In genomic region chr12:26744697-26745440, GRCh38 we compare ENCODE assay signal across 1 cellular context.
TF ChIP-seq lines count a peak whose summit lies in the region.

No MANE protein-coding gene starts in this region.

TF ChIP-seq in HepG2, 621 proteins besides CTCF, POLR2A, EP300 and RAD21 (continued from another document and continues in another):
- TF ChIP-seq ZBTB39 (CRISPR knock-in tag; IDR thresholded peaks at IDR 0.05), result 0 out of 2 replicates have a peak, but pooled peaks have one; percentile 50
- TF ChIP-seq FOXP1 (IDR thresholded peaks at IDR 0.05), result peak; percentile 45; the same call in 1 of the 2 replicates
- TF ChIP-seq FOXP1 (CRISPR knock-in tag; IDR thresholded peaks at IDR 0.05), result peak; percentile 94
- TF ChIP-seq SP2 (CRISPR knock-in tag; IDR thresholded peaks at IDR 0.05), result no peak
- TF ChIP-seq GABPB1 (CRISPR knock-in tag; IDR thresholded peaks at IDR 0.05), result peak; percentile 40; the same call in 1 of the 2 replicates
- TF ChIP-seq, protein P1, sequence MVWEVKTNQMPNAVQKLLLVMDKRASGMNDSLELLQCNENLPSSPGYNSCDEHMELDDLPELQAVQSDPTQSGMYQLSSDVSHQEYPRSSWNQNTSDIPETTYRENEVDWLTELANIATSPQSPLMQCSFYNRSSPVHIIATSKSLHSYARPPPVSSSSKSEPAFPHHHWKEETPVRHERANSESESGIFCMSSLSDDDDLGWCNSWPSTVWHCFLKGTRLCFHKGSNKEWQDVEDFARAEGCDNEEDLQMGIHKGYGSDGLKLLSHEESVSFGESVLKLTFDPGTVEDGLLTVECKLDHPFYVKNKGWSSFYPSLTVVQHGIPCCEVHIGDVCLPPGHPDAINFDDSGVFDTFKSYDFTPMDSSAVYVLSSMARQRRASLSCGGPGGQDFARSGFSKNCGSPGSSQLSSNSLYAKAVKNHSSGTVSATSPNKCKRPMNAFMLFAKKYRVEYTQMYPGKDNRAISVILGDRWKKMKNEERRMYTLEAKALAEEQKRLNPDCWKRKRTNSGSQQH (CRISPR knock-in tag; IDR thresholded peaks at IDR 0.05; ENCODE audit: low read depth), result 0 out of 2 replicates have a peak, but pooled peaks have one; percentile 52
- TF ChIP-seq NFE2L1 (CRISPR knock-in tag; IDR thresholded peaks at IDR 0.05; ENCODE audit: borderline replicate concordance), result no peak
- peak; percentile 87 for TF ChIP-seq ARNTL (CRISPR knock-in tag; IDR thresholded peaks at IDR 0.05)
- TF ChIP-seq, protein P2, sequence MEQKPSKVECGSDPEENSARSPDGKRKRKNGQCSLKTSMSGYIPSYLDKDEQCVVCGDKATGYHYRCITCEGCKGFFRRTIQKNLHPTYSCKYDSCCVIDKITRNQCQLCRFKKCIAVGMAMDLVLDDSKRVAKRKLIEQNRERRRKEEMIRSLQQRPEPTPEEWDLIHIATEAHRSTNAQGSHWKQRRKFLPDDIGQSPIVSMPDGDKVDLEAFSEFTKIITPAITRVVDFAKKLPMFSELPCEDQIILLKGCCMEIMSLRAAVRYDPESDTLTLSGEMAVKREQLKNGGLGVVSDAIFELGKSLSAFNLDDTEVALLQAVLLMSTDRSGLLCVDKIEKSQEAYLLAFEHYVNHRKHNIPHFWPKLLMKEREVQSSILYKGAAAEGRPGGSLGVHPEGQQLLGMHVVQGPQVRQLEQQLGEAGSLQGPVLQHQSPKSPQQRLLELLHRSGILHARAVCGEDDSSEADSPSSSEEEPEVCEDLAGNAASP (CRISPR knock-in tag; IDR thresholded peaks at IDR 0.05; ENCODE audit: borderline replicate concordance), result peak; percentile 88; the same call in 1 of the 2 replicates
- TF ChIP-seq STAG1 (CRISPR knock-in tag; IDR thresholded peaks at IDR 0.05), result peak; percentile 33; the same call in 1 of the 2 replicates
- TF ChIP-seq ZNF343 (CRISPR knock-in tag; IDR thresholded peaks at IDR 0.05), result 0 out of 2 replicates have a peak, but pooled peaks have one; percentile 32
- TF ChIP-seq, protein P3, sequence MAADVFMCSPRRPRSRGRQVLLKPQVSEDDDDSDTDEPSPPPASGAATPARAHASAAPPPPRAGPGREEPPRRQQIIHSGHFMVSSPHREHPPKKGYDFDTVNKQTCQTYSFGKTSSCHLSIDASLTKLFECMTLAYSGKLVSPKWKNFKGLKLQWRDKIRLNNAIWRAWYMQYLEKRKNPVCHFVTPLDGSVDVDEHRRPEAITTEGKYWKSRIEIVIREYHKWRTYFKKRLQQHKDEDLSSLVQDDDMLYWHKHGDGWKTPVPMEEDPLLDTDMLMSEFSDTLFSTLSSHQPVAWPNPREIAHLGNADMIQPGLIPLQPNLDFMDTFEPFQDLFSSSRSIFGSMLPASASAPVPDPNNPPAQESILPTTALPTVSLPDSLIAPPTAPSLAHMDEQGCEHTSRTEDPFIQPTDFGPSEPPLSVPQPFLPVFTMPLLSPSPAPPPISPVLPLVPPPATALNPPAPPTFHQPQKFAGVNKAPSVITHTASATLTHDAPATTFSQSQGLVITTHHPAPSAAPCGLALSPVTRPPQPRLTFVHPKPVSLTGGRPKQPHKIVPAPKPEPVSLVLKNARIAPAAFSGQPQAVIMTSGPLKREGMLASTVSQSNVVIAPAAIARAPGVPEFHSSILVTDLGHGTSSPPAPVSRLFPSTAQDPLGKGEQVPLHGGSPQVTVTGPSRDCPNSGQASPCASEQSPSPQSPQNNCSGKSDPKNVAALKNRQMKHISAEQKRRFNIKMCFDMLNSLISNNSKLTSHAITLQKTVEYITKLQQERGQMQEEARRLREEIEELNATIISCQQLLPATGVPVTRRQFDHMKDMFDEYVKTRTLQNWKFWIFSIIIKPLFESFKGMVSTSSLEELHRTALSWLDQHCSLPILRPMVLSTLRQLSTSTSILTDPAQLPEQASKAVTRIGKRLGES (CRISPR knock-in tag; IDR thresholded peaks at IDR 0.05; ENCODE audit: borderline replicate concordance), result no peak
- no peak for TF ChIP-seq HOXA9 (CRISPR knock-in tag; IDR thresholded peaks at IDR 0.05; ENCODE audit: borderline replicate concordance)
- TF ChIP-seq ATF1 (CRISPR knock-in tag; IDR thresholded peaks at IDR 0.05), result peak; percentile 77
- 0 out of 2 replicates have a peak, but pooled peaks have one; percentile 40 for TF ChIP-seq ZNF691 (CRISPR knock-in tag; IDR thresholded peaks at IDR 0.05; ENCODE audit: borderline replicate concordance, low read depth)
- TF ChIP-seq, protein P4, sequence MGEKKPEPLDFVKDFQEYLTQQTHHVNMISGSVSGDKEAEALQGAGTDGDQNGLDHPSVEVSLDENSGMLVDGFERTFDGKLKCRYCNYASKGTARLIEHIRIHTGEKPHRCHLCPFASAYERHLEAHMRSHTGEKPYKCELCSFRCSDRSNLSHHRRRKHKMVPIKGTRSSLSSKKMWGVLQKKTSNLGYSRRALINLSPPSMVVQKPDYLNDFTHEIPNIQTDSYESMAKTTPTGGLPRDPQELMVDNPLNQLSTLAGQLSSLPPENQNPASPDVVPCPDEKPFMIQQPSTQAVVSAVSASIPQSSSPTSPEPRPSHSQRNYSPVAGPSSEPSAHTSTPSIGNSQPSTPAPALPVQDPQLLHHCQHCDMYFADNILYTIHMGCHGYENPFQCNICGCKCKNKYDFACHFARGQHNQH (CRISPR knock-in tag; IDR thresholded peaks at IDR 0.05), result peak; percentile 89
- no peak for TF ChIP-seq PHF8 (CRISPR knock-in tag; IDR thresholded peaks at IDR 0.05)
- peak; percentile 98 for TF ChIP-seq SALL1 (CRISPR knock-in tag; IDR thresholded peaks at IDR 0.05)
- TF ChIP-seq XBP1 (CRISPR knock-in tag; IDR thresholded peaks at IDR 0.05), result no peak
- TF ChIP-seq ZNF317 (CRISPR knock-in tag; IDR thresholded peaks at IDR 0.05), result peak; percentile 94
- peak; percentile 89 for TF ChIP-seq ZGPAT (CRISPR knock-in tag; IDR thresholded peaks at IDR 0.05)
- TF ChIP-seq SMC3 (IDR thresholded peaks at IDR 0.05; ENCODE audit: low read length), result no peak
- no peak for TF ChIP-seq PAWR (CRISPR knock-in tag; IDR thresholded peaks at IDR 0.05; ENCODE audit: borderline replicate concordance)
- peak; percentile 72; the same call in 1 of the 2 replicates for TF ChIP-seq ZNF232 (CRISPR knock-in tag; IDR thresholded peaks at IDR 0.05; ENCODE audit: borderline replicate concordance)
- TF ChIP-seq TCF7 (IDR thresholded peaks at IDR 0.05; ENCODE audit: low read depth), result peak; percentile 99
- TF ChIP-seq AFF4 (CRISPR knock-in tag; IDR thresholded peaks at IDR 0.05), result peak; percentile 88; the same call in 1 of the 2 replicates
- TF ChIP-seq ZNF598 (CRISPR knock-in tag; IDR thresholded peaks at IDR 0.05; ENCODE audit: borderline replicate concordance), result no peak
- no peak; the same call in 1 of the 2 replicates for TF ChIP-seq ZNF816 (CRISPR knock-in tag; IDR thresholded peaks at IDR 0.05; ENCODE audit: borderline replicate concordance)
- TF ChIP-seq MED8 (CRISPR knock-in tag; IDR thresholded peaks at IDR 0.05; ENCODE audit: insufficient replicate concordance), result peak; percentile 97
- TF ChIP-seq, protein P5, sequence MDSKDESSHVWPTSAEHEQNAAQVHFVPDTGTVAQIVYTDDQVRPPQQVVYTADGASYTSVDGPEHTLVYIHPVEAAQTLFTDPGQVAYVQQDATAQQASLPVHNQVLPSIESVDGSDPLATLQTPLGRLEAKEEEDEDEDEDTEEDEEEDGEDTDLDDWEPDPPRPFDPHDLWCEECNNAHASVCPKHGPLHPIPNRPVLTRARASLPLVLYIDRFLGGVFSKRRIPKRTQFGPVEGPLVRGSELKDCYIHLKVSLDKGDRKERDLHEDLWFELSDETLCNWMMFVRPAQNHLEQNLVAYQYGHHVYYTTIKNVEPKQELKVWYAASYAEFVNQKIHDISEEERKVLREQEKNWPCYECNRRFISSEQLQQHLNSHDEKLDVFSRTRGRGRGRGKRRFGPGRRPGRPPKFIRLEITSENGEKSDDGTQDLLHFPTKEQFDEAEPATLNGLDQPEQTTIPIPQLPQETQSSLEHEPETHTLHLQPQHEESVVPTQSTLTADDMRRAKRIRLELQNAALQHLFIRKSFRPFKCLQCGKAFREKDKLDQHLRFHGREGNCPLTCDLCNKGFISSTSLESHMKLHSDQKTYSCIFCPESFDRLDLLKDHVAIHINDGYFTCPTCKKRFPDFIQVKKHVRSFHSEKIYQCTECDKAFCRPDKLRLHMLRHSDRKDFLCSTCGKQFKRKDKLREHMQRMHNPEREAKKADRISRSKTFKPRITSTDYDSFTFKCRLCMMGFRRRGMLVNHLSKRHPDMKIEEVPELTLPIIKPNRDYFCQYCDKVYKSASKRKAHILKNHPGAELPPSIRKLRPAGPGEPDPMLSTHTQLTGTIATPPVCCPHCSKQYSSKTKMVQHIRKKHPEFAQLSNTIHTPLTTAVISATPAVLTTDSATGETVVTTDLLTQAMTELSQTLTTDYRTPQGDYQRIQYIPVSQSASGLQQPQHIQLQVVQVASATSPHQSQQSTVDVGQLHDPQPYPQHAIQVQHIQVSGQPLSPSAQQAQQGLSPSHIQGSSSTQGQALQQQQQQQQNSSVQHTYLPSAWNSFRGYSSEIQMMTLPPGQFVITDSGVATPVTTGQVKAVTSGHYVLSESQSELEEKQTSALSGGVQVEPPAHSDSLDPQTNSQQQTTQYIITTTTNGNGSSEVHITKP (CRISPR knock-in tag; IDR thresholded peaks at IDR 0.05; ENCODE audit: low read depth), result peak; percentile 62; the same call in 1 of the 2 replicates
- no peak for TF ChIP-seq PRPF4 (IDR thresholded peaks at IDR 0.05; ENCODE audit: low read depth, low read length, poor library complexity, severe bottlenecking)
- TF ChIP-seq KLF11 (CRISPR knock-in tag; IDR thresholded peaks at IDR 0.05), result no peak
- peak; percentile 47; the same call in 1 of the 2 replicates for TF ChIP-seq MXD4 (CRISPR knock-in tag; IDR thresholded peaks at IDR 0.05)
- TF ChIP-seq, protein P6, sequence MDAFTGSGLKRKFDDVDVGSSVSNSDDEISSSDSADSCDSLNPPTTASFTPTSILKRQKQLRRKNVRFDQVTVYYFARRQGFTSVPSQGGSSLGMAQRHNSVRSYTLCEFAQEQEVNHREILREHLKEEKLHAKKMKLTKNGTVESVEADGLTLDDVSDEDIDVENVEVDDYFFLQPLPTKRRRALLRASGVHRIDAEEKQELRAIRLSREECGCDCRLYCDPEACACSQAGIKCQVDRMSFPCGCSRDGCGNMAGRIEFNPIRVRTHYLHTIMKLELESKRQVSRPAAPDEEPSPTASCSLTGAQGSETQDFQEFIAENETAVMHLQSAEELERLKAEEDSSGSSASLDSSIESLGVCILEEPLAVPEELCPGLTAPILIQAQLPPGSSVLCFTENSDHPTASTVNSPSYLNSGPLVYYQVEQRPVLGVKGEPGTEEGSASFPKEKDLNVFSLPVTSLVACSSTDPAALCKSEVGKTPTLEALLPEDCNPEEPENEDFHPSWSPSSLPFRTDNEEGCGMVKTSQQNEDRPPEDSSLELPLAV (CRISPR knock-in tag; conservative IDR thresholded peaks at IDR 0.05; ENCODE audit: low read depth), result no peak
